17 cellular contexts compared by ENCODE assay signal in genomic region chr16:68373528-68374250, GRCh38.
DNase-seq lines count a peak whose midpoint lies in the region; ATAC-seq, FAIRE-seq and TF ChIP-seq lines count a peak whose summit lies in the region.
"Had no signal": no experiment of that assay in that cellular context is flagged by ENCODE, and none has a peak within 500 bp of the region (broad histone marks: within the 10 kb centered on the region; RNA-seq: fewer than 3 reads in every experiment).

No MANE protein-coding gene starts in this region.

- POLR2A ChIA-PET in activated CD4-positive, alpha-beta T cell treated with anti-CD3 and anti-CD28 coated beads, Interleukin-2, amount 10 ng/mL, durations not matched to agents 7 days and 5 days (lab: Charles Lee): no interaction called here
- POLR2A ChIA-PET in H1 (lab: Charles Lee; ENCODE audit: partially characterized antibody): interaction anchor here (0.8 kb wide), 1 partner anchor 63 kb away, joined by 3 read pairs; the partner anchor contains the start of genes PRMT7 and SLC7A6OS

- no peaks in the 10 kb centered on the region for H3K36me3 ChIP-seq in H1 (ENCODE audit: control insufficient read depth in 2 of 4, insufficient read depth in 4 of 4, low read length in 3 of 4)
- no peaks in the 10 kb centered on the region for H3K36me3 ChIP-seq in osteoblast (ENCODE audit: insufficient read depth, low read length)

- H4K8ac ChIP-seq in H1 (ENCODE audit: extremely low read depth, insufficient read depth, low read length): peak overlapping the region; percentile 4; the same call in 1 of the 2 replicates

- H3K79me2 ChIP-seq in H1 (ENCODE audit: control insufficient read depth in 1 of 2, insufficient read depth in 2 of 2, low read length in 2 of 2) (no peaks in the 10 kb centered on the region), osteoblast (ENCODE audit: insufficient read depth, low read length) (no peaks in the 10 kb centered on the region)

- H3K27me3 Mint-ChIP-seq in activated CD4-positive, alpha-beta T cell treated with anti-CD3 and anti-CD28 coated beads, Interleukin-2, amount 10 ng/mL, durations not matched to agents 7 days and 5 days: peaks cover 38% of the 10 kb centered on the region
- H3K27me3 Mint-ChIP-seq: CD4-positive, alpha-beta T cell had no signal

- no peak overlapping the region for H2AK5ac ChIP-seq in H1 (ENCODE audit: low read depth, low read length)

- H3K36me3 Mint-ChIP-seq in activated CD4-positive, alpha-beta T cell treated with anti-CD3 and anti-CD28 coated beads, Interleukin-2, amount 10 ng/mL, durations not matched to agents 7 days and 5 days (ENCODE audit: low read depth): no peaks in the 10 kb centered on the region

- in situ Hi-C loops in G401 (cut with HindIII; ENCODE audit: low sequenced_read_pairs): no loop called here

- no peak for FAIRE-seq in H1 (lab: Jason Lieb, UNC)
- FAIRE-seq: A204.1, H54 had no signal

- no peaks in the 10 kb centered on the region for H3K23me2 ChIP-seq in H1 (ENCODE audit: low read depth, low read length)

- no peak overlapping the region for H2BK12ac ChIP-seq in H1 (ENCODE audit: low read depth, low read length)

- no peak overlapping the region for H3K23ac ChIP-seq in H1 (ENCODE audit: insufficient read length)

- no peak overlapping the region for H2BK5ac ChIP-seq in H1 (ENCODE audit: low read depth, low read length)

- TF ChIP-seq EP300 in H1 (IDR thresholded peaks at IDR 0.05; ENCODE audit: borderline replicate concordance in 1 of 2, low read depth in 2 of 2, low read length in 2 of 2): no peak

- H3K56ac ChIP-seq in H1 (replicated peaks; ENCODE audit: insufficient read length, low read depth, low read length): no peak overlapping the region

- peak overlapping the region; percentile 22 for H3K27ac Mint-ChIP-seq in activated CD4-positive, alpha-beta T cell treated with anti-CD3 and anti-CD28 coated beads, Interleukin-2, amount 10 ng/mL, durations not matched to agents 7 days and 5 days
- H3K27ac Mint-ChIP-seq: CD4-positive, alpha-beta T cell had no signal

- H3K14ac ChIP-seq in H1 (ENCODE audit: insufficient read length): no peak overlapping the region

- DNase-seq in activated CD4-positive, alpha-beta T cell treated with anti-CD3 and anti-CD28 coated beads, Interleukin-2, amount 10 ng/mL, durations not matched to agents 7 days and 5 days: no peak
- no peak for DNase-seq in activated CD4-positive, alpha-beta T cell treated with anti-CD3 and anti-CD28 coated beads, Interleukin-2, amount 50 U/mL, for 48 hours
- DNase-seq in G401 (ENCODE audit: low spot score): peak; percentile 61
- DNase-seq in H1 (ENCODE audit: low read depth in 1 of 2, low spot score in 2 of 2): no peak
- peak; percentile 72 for DNase-seq in osteoblast (ENCODE audit: insufficient read length, low spot score, missing footprints)
- DNase-seq in NCI-H1417 (lab: John Stamatoyannopoulos, UW): no peak
- no peak for DNase-seq in NCI-H345 (lab: John Stamatoyannopoulos, UW)
- DNase-seq: CD4-positive, alpha-beta T cell; KG1; MM.1S; NCI-H1417 treated with DMSO at 0.1 percent for 48 hours; NCI-H524 treated with DMSO at 0.1 percent for 48 hours; OCI-M1; RPMI8226 had no signal

- H4K20me1 ChIP-seq in H1 (replicated peaks in 1 of 2; ENCODE audit: control insufficient read depth in 1 of 2, insufficient read depth in 2 of 2, low read length in 2 of 2) (no peaks in the 10 kb centered on the region), osteoblast (ENCODE audit: insufficient read depth, low read length) (no peaks in the 10 kb centered on the region)

- H3K4me2 ChIP-seq in H1 (ENCODE audit: insufficient read depth in 1 of 2, low read depth in 2 of 2, low read length in 2 of 2) (no peak overlapping the region), osteoblast (ENCODE audit: insufficient read depth, low read length) (no peak overlapping the region)

- no peaks in the 10 kb centered on the region for H3K79me1 ChIP-seq in H1 (ENCODE audit: low read depth, low read length)

- H3K4me3 ChIP-seq in H1 (ENCODE audit: extremely low read depth in 1 of 4, insufficient read depth in 2 of 4, low read depth in 3 of 4, low read length in 4 of 4) (no peak overlapping the region), osteoblast (ENCODE audit: insufficient read depth, low read length) (no peak overlapping the region)

- peaks cover 27% of the 10 kb centered on the region for H3K4me1 Mint-ChIP-seq in activated CD4-positive, alpha-beta T cell treated with anti-CD3 and anti-CD28 coated beads, Interleukin-2, amount 10 ng/mL, durations not matched to agents 7 days and 5 days

- H4K91ac ChIP-seq in H1 (replicated peaks; ENCODE audit: insufficient read length, low read length): no peak overlapping the region

- H3K4me1 ChIP-seq in H1 (replicated peaks in 1 of 4; ENCODE audit: control insufficient read depth in 3 of 4, insufficient read depth in 4 of 4, low read length in 3 of 4): peaks cover 0 to 2% (median under 1%) of the 10 kb centered on the region in 4 experiments; a peak in 4 of 7 replicates
- H3K4me1 ChIP-seq in osteoblast (ENCODE audit: insufficient read depth, low read length): no peaks in the 10 kb centered on the region

- H3K9me3 Mint-ChIP-seq in activated CD4-positive, alpha-beta T cell treated with anti-CD3 and anti-CD28 coated beads, Interleukin-2, amount 10 ng/mL, durations not matched to agents 7 days and 5 days: no peaks in the 10 kb centered on the region
- H3K9me3 Mint-ChIP-seq: CD4-positive, alpha-beta T cell had no signal

- no peak overlapping the region for H3K4me3 Mint-ChIP-seq in activated CD4-positive, alpha-beta T cell treated with anti-CD3 and anti-CD28 coated beads, Interleukin-2, amount 10 ng/mL, durations not matched to agents 7 days and 5 days
- H3K4me3 Mint-ChIP-seq: CD4-positive, alpha-beta T cell had no signal

- no peak overlapping the region for H3K18ac ChIP-seq in H1 (ENCODE audit: extremely low read depth, low read length)

- TF ChIP-seq RAD21 in H1 (IDR thresholded peaks at IDR 0.05 in 1 of 2, conservative IDR thresholded peaks at IDR 0.05 in 1 of 2; ENCODE audit: low read depth in 2 of 2, low read length in 2 of 2): no peak

- H3K9ac ChIP-seq in H1 (replicated peaks in 1 of 4; ENCODE audit: extremely low read depth in 1 of 4, low read depth in 3 of 4, low read length in 3 of 4): no peak overlapping the region

- H2BK120ac ChIP-seq in H1 (replicated peaks; ENCODE audit: low read depth, low read length): no peak overlapping the region

- TF ChIP-seq CTCF in H1 (IDR thresholded peaks at IDR 0.05; ENCODE audit: control extremely low read depth in 1 of 3, insufficient read depth in 1 of 3, low read depth in 1 of 3, low read length in 3 of 3) (no peak), osteoblast (IDR thresholded peaks at IDR 0.05; ENCODE audit: extremely low read depth, low read depth, low read length) (no peak)

- no peak overlapping the region for H2BK20ac ChIP-seq in H1 (ENCODE audit: low read length)

- H3K27me3 ChIP-seq in H1 (replicated peaks in 1 of 4; ENCODE audit: control insufficient read depth in 3 of 4, extremely low read depth in 1 of 4, insufficient read depth in 3 of 4, low read length in 3 of 4): peaks cover 0 to 2% (median 0%) of the 10 kb centered on the region in 4 experiments; a peak in 2 of 7 replicates
- peaks cover 3% of the 10 kb centered on the region for H3K27me3 ChIP-seq in osteoblast (ENCODE audit: insufficient read depth, low read length)

- no peak overlapping the region for H4K5ac ChIP-seq in H1 (ENCODE audit: insufficient read length, low read depth, low read length)

- no peaks in the 10 kb centered on the region for H3K9me3 ChIP-seq in H1 (ENCODE audit: insufficient read depth in 2 of 2, low read depth in 1 of 2, low read length in 1 of 2)
- no peaks in the 10 kb centered on the region for H3K9me3 ChIP-seq in osteoblast (ENCODE audit: low read depth, low read length)

- WGBS in H1 (ENCODE audit: extremely low coverage in 1 of 2, insufficient coverage in 1 of 2, insufficient read length in 1 of 2, insufficient replicate concordance in 2 of 2, low coverage in 1 of 2, low lambda C conversion rate in 2 of 2, missing lambda C conversion rate in 1 of 2), 2 experiments: 89% methylated on average over 17 of the region's 18 CpGs; no CpG with 5 or more reads in 1 of the 2 experiments

- TF ChIP-seq POLR2A in H1 (IDR thresholded peaks at IDR 0.05; ENCODE audit: control extremely low read depth in 1 of 2, low read depth in 2 of 2, low read length in 2 of 2): no peak

- H2BK15ac ChIP-seq in H1 (ENCODE audit: low read length): no peak overlapping the region

- CTCF ChIA-PET in activated CD4-positive, alpha-beta T cell treated with anti-CD3 and anti-CD28 coated beads, Interleukin-2, amount 10 ng/mL, durations not matched to agents 7 days and 5 days (lab: Charles Lee): interaction anchor here (0.9 to 1.6 kb wide), 5 partner anchors 8 to 136 kb away, joined by 3 to 5 read pairs (median 3); no protein-coding TSS in a partner anchor
- CTCF ChIA-PET in H1 (lab: Charles Lee; ENCODE audit: partially characterized antibody): interaction anchor here (0.7 to 14.3 kb wide), 16 partner anchors 9 to 283 kb away, joined by 3 to 221 read pairs (median 6); no protein-coding TSS in a partner anchor

- no peak overlapping the region for H3K27ac ChIP-seq in H1 (ENCODE audit: low read depth, low read length)
- no peak overlapping the region for H3K27ac ChIP-seq in osteoblast (ENCODE audit: low read depth, low read length)

- H2AFZ ChIP-seq in H1 (ENCODE audit: low read length) (no peak overlapping the region), osteoblast (ENCODE audit: low read length) (no peak overlapping the region)

- ATAC-seq in HG02852 (IDR thresholded peaks at IDR 0.05; ENCODE audit: unreplicated experiment): no peak

- H3K4ac ChIP-seq in H1 (replicated peaks; ENCODE audit: insufficient read length, low read depth, low read length): no peak overlapping the region

TF ChIP-seq in H1, 55 proteins besides CTCF, POLR2A, EP300 and RAD21:
- no peak for TF ChIP-seq POLR2AphosphoS5 (IDR thresholded peaks at IDR 0.05; ENCODE audit: low read depth, low read length)
- TF ChIP-seq JUND (IDR thresholded peaks at IDR 0.05; ENCODE audit: low read length): no peak
- TF ChIP-seq FOSL1 (IDR thresholded peaks at IDR 0.05; ENCODE audit: insufficient read depth, low read depth, low read length): no peak
- no peak for TF ChIP-seq TAF7 (optimal IDR thresholded peaks at IDR 0.05; ENCODE audit: borderline replicate concordance, low read depth, low read length)

Comparison
In these comparisons a context has a peak if more than half of its experiments do, and no peak if none do; other contexts are left out.
1. DNase-seq: peak in G401 (single experiment) and osteoblast (single experiment); none in activated CD4-positive, alpha-beta T cell treated with anti-CD3 and anti-CD28 coated beads, Interleukin-2, amount 10 ng/mL, durations not matched to agents 7 days and 5 days (single experiment), activated CD4-positive, alpha-beta T cell treated with anti-CD3 and anti-CD28 coated beads, Interleukin-2, amount 50 U/mL, for 48 hours (0 of 2), H1 (0 of 2), NCI-H1417 (0 of 3) and NCI-H345 (single experiment).